11 cellular contexts compared by ENCODE assay signal in genomic region chr17:82400830-82401229, GRCh38. TPM values are rescaled to one million over a fixed set of nuclear protein-coding genes. Genes with fewer than 3 reads are reported as not detected.
A peak's percentile ranks its signal among the peaks of the same experiment; 100 is the strongest.
DNase-seq lines count a peak whose midpoint lies in the region; ATAC-seq and TF ChIP-seq lines count a peak whose summit lies in the region.
"Had no signal": no experiment of that assay in that cellular context is flagged by ENCODE, and none has a peak within 500 bp of the region (broad histone marks: within the 10 kb centered on the region; RNA-seq: fewer than 3 reads in every experiment).

No MANE protein-coding gene starts in this region.

- no peak overlapping the region for H3K27ac ChIP-seq in prostate gland

- H3K27me3 ChIP-seq in prostate gland (replicated peaks; ENCODE audit: insufficient read depth): no peaks in the 10 kb centered on the region

- no peaks in the 10 kb centered on the region for H3K4me1 ChIP-seq in prostate gland (replicated peaks)

- peaks cover 0 to 12% of the 10 kb centered on the region in 2 donors for H3K36me3 ChIP-seq in prostate gland

- TF ChIP-seq CTCF in prostate gland (IDR thresholded peaks at IDR 0.05): no peak

- ATAC-seq in HG02885 (IDR thresholded peaks at IDR 0.05; ENCODE audit: poor library complexity, unreplicated experiment) (peak; percentile 45), Right ventricle myocardium superior (ENCODE audit: poor library complexity) (peak; percentile 48), GM21825 (IDR thresholded peaks at IDR 0.05; ENCODE audit: unreplicated experiment) (no peak)
- ATAC-seq: K562 had no signal

- intact Hi-C loops in Right ventricle myocardium superior (cut with DNase I) (no loop called here), prostate gland (cut with DNase I) (no loop called here)

- peak; percentile 21 for DNase-seq in activated CD4-positive, CD25-positive, alpha-beta regulatory T cell treated with anti-CD3 and anti-CD28 coated beads, Interleukin-2, amount 50 U/mL, for 16 hours (ENCODE audit: low read depth, low spot score)
- DNase-seq in Right ventricle myocardium superior (peak; percentile 80), NCI-H2196 treated with DMSO at 0.1 percent for 48 hours (lab: John Stamatoyannopoulos, UW; ENCODE audit: unreplicated experiment) (no peak), NCI-H2081 treated with DMSO at 0.1 percent for 48 hours (lab: John Stamatoyannopoulos, UW) (no peak), prostate gland (ENCODE audit: low spot score) (no peak)
- peak; percentile 23 for DNase-seq in stimulated activated CD8-positive, alpha-beta memory T cell treated with anti-CD3 and anti-CD28 coated beads, Interleukin-4, amount 100 ng/mL, for 1 hour (ENCODE audit: low read depth in 2 of 2, low spot score in 1 of 2)

- no peak for TF ChIP-seq POLR2A in prostate gland (IDR thresholded peaks at IDR 0.05)

- H3K4me3 ChIP-seq in prostate gland: no peak overlapping the region
- H3K4me3 ChIP-seq: K562 had no signal

- no peaks in the 10 kb centered on the region for H3K9me3 ChIP-seq in prostate gland

- WGBS in prostate gland: 81% methylated on average over 19 of the region's 19 CpGs

RNA-seq across cellular contexts. Expression of gene HEXD, which starts 17.3 kb away (rescaled TPM):
- total RNA-seq in Right ventricle myocardium superior (14.8 TPM), prostate gland (100 to 1,000 TPM in 1 of 2 donors, 10 to 100 TPM in 1; 76.1 to 145 TPM)

RNA-seq across cellular contexts. Expression of gene OGFOD3, which starts 17.6 kb away (rescaled TPM):
- total RNA-seq in Right ventricle myocardium superior: 29.9 TPM
- 10 to 100 TPM; 41.0 to 65.8 TPM for total RNA-seq in prostate gland

RNA-seq across cellular contexts. Expression of gene UTS2R, which starts 29.3 kb away (rescaled TPM):
- total RNA-seq in Right ventricle myocardium superior (0.81 TPM), prostate gland (not detected)
- total RNA-seq: fibroblast of lung, urinary bladder had no signal

RNA-seq across cellular contexts. Expression of gene TEX19, which starts 41.8 kb away (rescaled TPM):
- total RNA-seq in Right ventricle myocardium superior (not detected), prostate gland (10 to 100 TPM in 1 of 2 donors, not detected in 1; 10.6 TPM)
- total RNA-seq: urinary bladder had no signal

RNA-seq across cellular contexts. Expression of gene CYBC1, which starts 49.7 kb away (rescaled TPM):
- total RNA-seq in Right ventricle myocardium superior (26.6 TPM), prostate gland (10 to 100 TPM; 74.3 to 81.8 TPM)

Comparison
In these comparisons a context has a peak if more than half of its experiments do, and no peak if none do; other contexts are left out.
1. DNase-seq: peak in activated CD4-positive, CD25-positive, alpha-beta regulatory T cell treated with anti-CD3 and anti-CD28 coated beads, Interleukin-2, amount 50 U/mL, for 16 hours (single experiment), Right ventricle myocardium superior (single experiment) and stimulated activated CD8-positive, alpha-beta memory T cell treated with anti-CD3 and anti-CD28 coated beads, Interleukin-4, amount 100 ng/mL, for 1 hour (2 of 2); none in NCI-H2196 treated with DMSO at 0.1 percent for 48 hours (single experiment), NCI-H2081 treated with DMSO at 0.1 percent for 48 hours (single experiment) and prostate gland (single experiment).